In the genomic region with DNA sequence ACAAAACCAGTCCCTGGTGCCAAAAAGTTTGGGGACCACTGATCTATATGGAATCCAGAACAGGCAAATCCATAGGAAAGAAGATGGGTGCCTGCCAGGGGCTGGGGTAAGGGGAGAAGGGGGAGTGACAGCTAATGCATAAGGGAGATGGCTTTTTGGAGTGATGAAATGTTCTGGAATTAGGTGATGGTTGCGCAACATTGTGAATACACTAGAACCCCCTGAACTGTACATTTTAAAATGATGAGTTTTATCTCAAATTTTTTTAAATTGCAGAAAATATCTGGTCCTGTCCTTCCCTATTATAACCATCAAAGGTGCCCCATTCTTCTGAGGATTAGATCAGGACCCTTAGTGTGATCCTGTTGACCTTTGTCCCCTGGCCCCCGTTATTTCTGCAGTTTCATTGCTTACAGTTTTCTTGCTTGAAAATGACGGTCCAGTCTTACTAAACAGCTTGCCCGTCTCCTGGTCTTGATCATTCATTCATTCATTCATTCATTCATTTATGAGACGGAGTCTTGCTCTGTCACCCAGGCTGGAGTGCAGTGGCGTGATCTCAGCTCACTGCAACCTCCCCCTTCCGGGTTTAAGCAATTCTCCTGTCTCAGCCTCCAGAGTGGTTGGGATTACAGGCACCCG, we compare ENCODE assay signal across 31 cellular contexts. TPM values are rescaled to one million over a fixed set of nuclear protein-coding genes. Genes with fewer than 3 reads are reported as not detected.
"Had no signal": no experiment of that assay in that cellular context is flagged by ENCODE, and none has a peak within 500 bp of the region (broad histone marks: within the 10 kb centered on the region; RNA-seq: fewer than 3 reads in every experiment).

No MANE protein-coding gene starts in this region.

- H3K9me3 ChIP-seq: SJCRH30 had no signal

- FAIRE-seq: TTC549 had no signal

- H3K36me3 ChIP-seq: SJCRH30 had no signal

- DNase-seq: activated CD4-positive, alpha-beta memory T cell treated with anti-CD3 and anti-CD28 coated beads for 36 hours; activated CD4-positive, alpha-beta T cell treated with anti-CD3 and anti-CD28 coated beads for 4 hours; activated CD4-positive, alpha-beta T cell treated with anti-CD3 and anti-CD28 coated beads, Interleukin-2, amount 50 U/mL, for 1 hour; activated CD8-positive, alpha-beta memory T cell treated with anti-CD3 and anti-CD28 coated beads, Interleukin-2, amount 50 U/mL, for 4 hours; activated gamma-delta T cell treated with Interleukin-2 at 50 U/mL for 16 hours; activated naive CD4-positive, alpha-beta T cell treated with anti-CD3 and anti-CD28 coated beads for 36 hours; activated T-cell treated with anti-CD3 and anti-CD28 coated beads for 4 hours; activated T-cell treated with anti-CD3 and anti-CD28 coated beads, Interleukin-2, amount 50 U/mL, for 4 hours; anterior cingulate cortex; central memory CD4-positive, alpha-beta T cell; NCI-H1105; NCI-H1417 treated with DMSO at 0.1 percent for 48 hours; NCI-H187 treated with DMSO at 0.1 percent for 48 hours; NCI-H2081; NCI-H226; NCI-H446 treated with DMSO at 0.1 percent for 48 hours; NCI-H524; NCI-H69; NCI-H82; SHP77; SJCRH30; T1000 had no signal

- ATAC-seq: activated CD4-positive, CD25-positive, alpha-beta regulatory T cell treated with anti-CD3 and anti-CD28 coated beads, Interleukin-2, amount 50 U/mL, for 24 hours; activated naive CD4-positive, alpha-beta T cell treated with anti-CD3 and anti-CD28 coated beads, Interleukin-2, amount 50 U/mL, for 72 hours; activated T-cell treated with anti-CD3 and anti-CD28 coated beads, Interleukin-2, amount 50 U/mL, for 4 hours; Panc1 had no signal

- H3K27me3 ChIP-seq: SJCRH30 had no signal

- H3K27ac ChIP-seq: SJCRH30, SK-N-MC had no signal

- H3K4me3 ChIP-seq: SJCRH30, SK-N-MC had no signal

RNA-seq across cellular contexts. Expression of a gene that starts 4.6 kb away (rescaled TPM):
- total RNA-seq: activated CD4-positive, alpha-beta memory T cell treated with anti-CD3 and anti-CD28 coated beads for 36 hours; activated naive CD4-positive, alpha-beta T cell treated with anti-CD3 and anti-CD28 coated beads for 36 hours; activated naive CD4-positive, alpha-beta T cell treated with anti-CD3 and anti-CD28 coated beads, Interleukin-2, amount 50 U/mL, for 72 hours; activated T-cell treated with anti-CD3 and anti-CD28 coated beads, Interleukin-2, amount 50 U/mL, for 4 hours; activated T-helper 1 cell treated with anti-CD3 and anti-CD28 coated beads, Interleukin-12 subunit alpha, Interleukin-12 subunit beta, Interleukin-2, Interleukin-4 antibody, amounts not matched to agents 30 ng/mL and 10 ng/mL and 1 ng/mL, durations not matched to agents 14 hours and 24 hours and 36 hours; RPMI7951; SJCRH30; T-helper 1 cell treated with Interleukin-12 subunit alpha and Interleukin-12 subunit beta and Interleukin-4 antibody, amounts not matched to agents 30 ng/mL and 1 ng/mL, for 36 hours; T-helper 2 cell treated with Interferon-gamma antibody and Interleukin-4, amounts not matched to agents 100 ng/mL and 5 ng/mL, for 36 hours had no signal
